In genomic region chr7:140923358-140924006, GRCh38 we compare ENCODE assay signal across 8 cellular contexts. TPM values are rescaled to one million over a fixed set of nuclear protein-coding genes. Genes with fewer than 3 reads are reported as not detected.
DNase-seq lines count a peak whose midpoint lies in the region; ATAC-seq and TF ChIP-seq lines count a peak whose summit lies in the region.

No MANE protein-coding gene starts in this region.

- in situ Hi-C loops in KBM-7 (cut with MboI; ENCODE audit: low pct_unique_long_range_greater_than_20kb, low sequenced_read_pairs): no loop called here

- H3K27ac ChIP-seq in VCaP: peak overlapping the region; percentile 99
- peak overlapping the region; percentile 99 for H3K27ac ChIP-seq in skeletal muscle tissue (ENCODE audit: low read depth, low read length)

- peak overlapping the region; percentile 85 to 88 (median 87) for H3K4me3 ChIP-seq in skeletal muscle tissue (ENCODE audit: low read length in 3 of 3)

- H3K27ac Mint-ChIP-seq in activated CD4-positive, alpha-beta T cell treated with anti-CD3 and anti-CD28 coated beads for 36 hours: no peak overlapping the region

- H3K36me3 Mint-ChIP-seq in activated CD4-positive, alpha-beta T cell treated with anti-CD3 and anti-CD28 coated beads for 36 hours (ENCODE audit: low read depth): peaks cover 2% of the 10 kb centered on the region

- CTCF ChIA-PET in activated CD4-positive, alpha-beta T cell treated with anti-CD3 and anti-CD28 coated beads for 36 hours (lab: Charles Lee): interaction anchor here (1.0 to 1.8 kb wide), 3 partner anchors 19 to 225 kb away, joined by 3 to 7 read pairs (median 4); no protein-coding TSS in a partner anchor

- peaks cover 2% of the 10 kb centered on the region for H3K9me3 Mint-ChIP-seq in activated CD4-positive, alpha-beta T cell treated with anti-CD3 and anti-CD28 coated beads for 36 hours (ENCODE audit: low read depth)

- peaks cover 9% of the 10 kb centered on the region for H3K4me1 Mint-ChIP-seq in activated CD4-positive, alpha-beta T cell treated with anti-CD3 and anti-CD28 coated beads for 36 hours

- no peak overlapping the region for H3K4me3 Mint-ChIP-seq in activated CD4-positive, alpha-beta T cell treated with anti-CD3 and anti-CD28 coated beads for 36 hours

- peaks cover 0 to 15% (median 9%) of the 10 kb centered on the region in 3 donors for H3K4me1 ChIP-seq in skeletal muscle tissue (ENCODE audit: control insufficient read depth in 3 of 3, insufficient read depth in 3 of 3, low read length in 3 of 3)

- H3K27me3 ChIP-seq in skeletal muscle tissue (ENCODE audit: control insufficient read depth in 3 of 3, insufficient read depth in 3 of 3, low read length in 3 of 3): no peaks in the 10 kb centered on the region

- no peaks in the 10 kb centered on the region for H3K9me3 ChIP-seq in skeletal muscle tissue (ENCODE audit: control insufficient read depth in 3 of 3, low read length in 3 of 3)

- no peaks in the 10 kb centered on the region for H3K36me3 ChIP-seq in skeletal muscle tissue (ENCODE audit: control insufficient read depth in 3 of 3, insufficient read depth in 3 of 3, low read length in 3 of 3)

- peak; percentile 5 for ATAC-seq in activated CD4-positive, alpha-beta T cell treated with anti-CD3 and anti-CD28 coated beads for 36 hours
- peak; percentile 6 for ATAC-seq in HG03354 (IDR thresholded peaks at IDR 0.05; ENCODE audit: poor library complexity, severe bottlenecking, unreplicated experiment)

- no peaks in the 10 kb centered on the region for H3K27me3 Mint-ChIP-seq in activated CD4-positive, alpha-beta T cell treated with anti-CD3 and anti-CD28 coated beads for 36 hours

- no peak for TF ChIP-seq CTCF in VCaP (conservative IDR thresholded peaks at IDR 0.05)

- POLR2A ChIA-PET in activated CD4-positive, alpha-beta T cell treated with anti-CD3 and anti-CD28 coated beads for 36 hours (lab: Charles Lee): interaction anchor here (0.6 to 0.9 kb wide), 3 partner anchors 33 to 107 kb away, joined by 3 to 6 read pairs (median 3); no protein-coding TSS in a partner anchor

- H3K9ac ChIP-seq in skeletal muscle tissue (ENCODE audit: low read depth in 1 of 3, low read length in 3 of 3): peak overlapping the region; percentile 90 to 97 (median 91)

- intact Hi-C loops in activated CD4-positive, alpha-beta T cell treated with anti-CD3 and anti-CD28 coated beads for 36 hours (cut with DNase I, micrococcal nuclease): loop anchor here (1.0 to 10.0 kb wide), 14 partner anchors 21 to 1884 kb away; partner anchors contain the start of genes MRPS33 (in 2 of the 2), MKRN1 (in 1 of the 2), NDUFB2 (in 1 of the 2) and RAB19 (in 1 of the 2)

- peak; percentile 29 for DNase-seq in activated CD4-positive, alpha-beta T cell treated with anti-CD3 and anti-CD28 coated beads for 36 hours
- DNase-seq in activated CD4-positive, alpha-beta T cell treated with anti-CD3 and anti-CD28 coated beads for 48 hours: no peak
- peak; percentile 16 for DNase-seq in hepatic stellate cell (ENCODE audit: low spot score)
- no peak for DNase-seq in stimulated activated CD4-positive, alpha-beta T cell treated with anti-CD3 and anti-CD28 coated beads, Interleukin-4, amount 100 ng/mL, for 24 hours
- DNase-seq in KBM-7: no peak

RNA-seq across cellular contexts. Expression of gene BRAF, which starts 1.2 kb away (rescaled TPM):
- total RNA-seq in activated CD4-positive, alpha-beta T cell treated with anti-CD3 and anti-CD28 coated beads for 36 hours: 10 to 100 TPM; 30.8 to 47.2 TPM
- total RNA-seq in skeletal muscle tissue: 38.6 TPM

Comparison
In these comparisons a context has a peak if more than half of its experiments do, and no peak if none do; other contexts are left out.
1. DNase-seq: peak in activated CD4-positive, alpha-beta T cell treated with anti-CD3 and anti-CD28 coated beads for 36 hours (single experiment) and hepatic stellate cell (single experiment); none in activated CD4-positive, alpha-beta T cell treated with anti-CD3 and anti-CD28 coated beads for 48 hours (single experiment), stimulated activated CD4-positive, alpha-beta T cell treated with anti-CD3 and anti-CD28 coated beads, Interleukin-4, amount 100 ng/mL, for 24 hours (single experiment) and KBM-7 (single experiment).